Comparison of ENCODE assay signal across 12 cellular contexts in the genomic region with DNA sequence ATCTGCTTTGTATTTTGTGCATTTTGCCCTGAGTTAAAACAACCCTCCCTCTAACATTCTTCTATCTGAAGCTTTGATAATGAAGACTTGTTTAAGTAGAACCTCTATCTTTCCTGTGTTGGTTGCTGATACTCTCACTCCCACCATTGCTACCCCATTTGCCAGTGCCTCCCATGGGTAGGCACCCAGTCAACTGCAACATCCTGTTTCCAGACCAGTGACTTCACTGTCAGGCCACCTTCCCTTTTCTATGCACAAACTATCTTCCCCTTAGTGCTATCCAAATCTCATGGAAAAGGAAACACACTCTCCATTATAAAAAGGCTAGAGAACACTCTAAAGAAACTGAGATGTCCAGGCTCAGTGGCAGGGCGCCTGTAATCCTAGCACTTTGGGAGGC. TPM values are rescaled to one million over a fixed set of nuclear protein-coding genes. Genes with fewer than 3 reads are reported as not detected.
DNase-seq lines count a peak whose midpoint lies in the region; ATAC-seq lines count a peak whose summit lies in the region.
"Had no signal": no experiment of that assay in that cellular context is flagged by ENCODE, and none has a peak within 500 bp of the region (broad histone marks: within the 10 kb centered on the region; RNA-seq: fewer than 3 reads in every experiment).

No MANE protein-coding gene starts in this region.

- POLR2A ChIA-PET in activated CD4-positive, alpha-beta memory T cell treated with anti-CD3 and anti-CD28 coated beads, Interleukin-2, amount 10 ng/mL, durations not matched to agents 7 days and 5 days (lab: Charles Lee): interaction anchor here (1.3 to 2.0 kb wide), 2 partner anchors 22 to 27 kb away, joined by 7 to 14 read pairs; partner anchors contain the start of genes CENPP and NOL8

- peak overlapping the region; percentile 1 for H3K27ac Mint-ChIP-seq in activated T-cell treated with anti-CD3 and anti-CD28 coated beads, Interleukin-2, amount 50 U/mL, for 72 hours
- H3K27ac Mint-ChIP-seq in activated CD4-positive, alpha-beta memory T cell treated with anti-CD3 and anti-CD28 coated beads, Interleukin-2, amount 10 ng/mL, durations not matched to agents 7 days and 5 days: peak overlapping the region; percentile 32
- peak overlapping the region; percentile 67 for H3K27ac Mint-ChIP-seq in stimulated activated effector memory CD8-positive, alpha-beta T cell treated with anti-CD3 and anti-CD28 coated beads, Interleukin-12 subunit alpha, Interleukin-12 subunit beta, amount 100 ng/mL, for 72 hours
- H3K27ac Mint-ChIP-seq: mesothelial cell of epicardium had no signal

- CTCF ChIA-PET in activated CD4-positive, alpha-beta memory T cell treated with anti-CD3 and anti-CD28 coated beads, Interleukin-2, amount 10 ng/mL, durations not matched to agents 7 days and 5 days (lab: Charles Lee): interaction anchor here (1.1 kb wide), 1 partner anchor 159 kb away, joined by 3 read pairs; no protein-coding TSS in a partner anchor

- peaks cover 4 to 21% of the 10 kb centered on the region in 2 donors for H3K36me3 Mint-ChIP-seq in activated T-cell treated with anti-CD3 and anti-CD28 coated beads, Interleukin-2, amount 50 U/mL, for 72 hours (ENCODE audit: insufficient read depth in 2 of 2)
- H3K36me3 Mint-ChIP-seq in activated CD4-positive, alpha-beta memory T cell treated with anti-CD3 and anti-CD28 coated beads, Interleukin-2, amount 10 ng/mL, durations not matched to agents 7 days and 5 days (ENCODE audit: low read depth): peaks cover 53% of the 10 kb centered on the region
- H3K36me3 Mint-ChIP-seq in stimulated activated effector memory CD8-positive, alpha-beta T cell treated with anti-CD3 and anti-CD28 coated beads, Interleukin-12 subunit alpha, Interleukin-12 subunit beta, amount 100 ng/mL, for 72 hours: peaks cover 88% of the 10 kb centered on the region

- no peaks in the 10 kb centered on the region for H3K9me3 Mint-ChIP-seq in activated T-cell treated with anti-CD3 and anti-CD28 coated beads, Interleukin-2, amount 50 U/mL, for 72 hours
- no peaks in the 10 kb centered on the region for H3K9me3 Mint-ChIP-seq in activated CD4-positive, alpha-beta memory T cell treated with anti-CD3 and anti-CD28 coated beads, Interleukin-2, amount 10 ng/mL, durations not matched to agents 7 days and 5 days
- H3K9me3 Mint-ChIP-seq in stimulated activated effector memory CD8-positive, alpha-beta T cell treated with anti-CD3 and anti-CD28 coated beads, Interleukin-12 subunit alpha, Interleukin-12 subunit beta, amount 100 ng/mL, for 72 hours: no peaks in the 10 kb centered on the region
- H3K9me3 Mint-ChIP-seq: mesothelial cell of epicardium had no signal

- no peaks in the 10 kb centered on the region for H3K27me3 Mint-ChIP-seq in activated T-cell treated with anti-CD3 and anti-CD28 coated beads, Interleukin-2, amount 50 U/mL, for 72 hours (ENCODE audit: low read depth)
- no peaks in the 10 kb centered on the region for H3K27me3 Mint-ChIP-seq in activated CD4-positive, alpha-beta memory T cell treated with anti-CD3 and anti-CD28 coated beads, Interleukin-2, amount 10 ng/mL, durations not matched to agents 7 days and 5 days

- DNase-seq in activated T-cell treated with anti-CD3 and anti-CD28 coated beads, Interleukin-2, amount 50 U/mL, for 72 hours: no peak
- no peak for DNase-seq in activated T-cell treated with anti-CD3 and anti-CD28 coated beads, Interleukin-2, amount 50 U/mL, for 1 hour
- DNase-seq in activated CD4-positive, alpha-beta memory T cell treated with anti-CD3 and anti-CD28 coated beads, Interleukin-2, amount 10 ng/mL, durations not matched to agents 7 days and 5 days: no peak
- no peak for DNase-seq in stimulated activated effector memory CD8-positive, alpha-beta T cell treated with anti-CD3 and anti-CD28 coated beads, Interleukin-12 subunit alpha, Interleukin-12 subunit beta, amount 100 ng/mL, for 72 hours (ENCODE audit: low spot score in 2 of 2)
- DNase-seq in SHP77 treated with DMSO at 0.1 percent for 48 hours (lab: John Stamatoyannopoulos, UW) (no peak), foreskin melanocyte (no peak)
- DNase-seq: activated gamma-delta T cell, kidney, NCI-H1930 had no signal

- H3K4me1 Mint-ChIP-seq in activated T-cell treated with anti-CD3 and anti-CD28 coated beads, Interleukin-2, amount 50 U/mL, for 72 hours (ENCODE audit: low read depth): peaks cover 31% of the 10 kb centered on the region
- peaks cover 42% of the 10 kb centered on the region for H3K4me1 Mint-ChIP-seq in activated CD4-positive, alpha-beta memory T cell treated with anti-CD3 and anti-CD28 coated beads, Interleukin-2, amount 10 ng/mL, durations not matched to agents 7 days and 5 days
- peaks cover 19% of the 10 kb centered on the region for H3K4me1 Mint-ChIP-seq in stimulated activated effector memory CD8-positive, alpha-beta T cell treated with anti-CD3 and anti-CD28 coated beads, Interleukin-12 subunit alpha, Interleukin-12 subunit beta, amount 100 ng/mL, for 72 hours

- H3K4me3 Mint-ChIP-seq in activated T-cell treated with anti-CD3 and anti-CD28 coated beads, Interleukin-2, amount 50 U/mL, for 72 hours: no peak overlapping the region
- no peak overlapping the region for H3K4me3 Mint-ChIP-seq in activated CD4-positive, alpha-beta memory T cell treated with anti-CD3 and anti-CD28 coated beads, Interleukin-2, amount 10 ng/mL, durations not matched to agents 7 days and 5 days
- no peak overlapping the region for H3K4me3 Mint-ChIP-seq in stimulated activated effector memory CD8-positive, alpha-beta T cell treated with anti-CD3 and anti-CD28 coated beads, Interleukin-12 subunit alpha, Interleukin-12 subunit beta, amount 100 ng/mL, for 72 hours
- H3K4me3 Mint-ChIP-seq: mesothelial cell of epicardium had no signal

- no peak for ATAC-seq in activated T-cell treated with anti-CD3 and anti-CD28 coated beads, Interleukin-2, amount 50 U/mL, for 72 hours (replicated peaks in 1 of 2)
- peak; percentile 47 for ATAC-seq in GM19463 (IDR thresholded peaks at IDR 0.05; ENCODE audit: unreplicated experiment)
- no peak for ATAC-seq in stimulated activated effector memory CD8-positive, alpha-beta T cell treated with anti-CD3 and anti-CD28 coated beads, Interleukin-12 subunit alpha, Interleukin-12 subunit beta, amount 100 ng/mL, for 72 hours
- no peak for ATAC-seq in HG03432 (IDR thresholded peaks at IDR 0.05; ENCODE audit: unreplicated experiment)

RNA-seq across cellular contexts. Expression of gene IARS1, which starts 5.6 kb away (rescaled TPM):
- total RNA-seq in activated T-cell treated with anti-CD3 and anti-CD28 coated beads, Interleukin-2, amount 50 U/mL, for 72 hours: 100 to 1,000 TPM; 324 to 356 TPM
- 100 to 1,000 TPM; 145 to 152 TPM for total RNA-seq in activated CD4-positive, alpha-beta memory T cell treated with anti-CD3 and anti-CD28 coated beads, Interleukin-2, amount 10 ng/mL, durations not matched to agents 7 days and 5 days

RNA-seq across cellular contexts. Expression of gene NOL8, which starts 26.0 kb away (rescaled TPM):
- total RNA-seq in activated T-cell treated with anti-CD3 and anti-CD28 coated beads, Interleukin-2, amount 50 U/mL, for 72 hours: 10 to 100 TPM; 50.7 to 56.6 TPM
- total RNA-seq in activated CD4-positive, alpha-beta memory T cell treated with anti-CD3 and anti-CD28 coated beads, Interleukin-2, amount 10 ng/mL, durations not matched to agents 7 days and 5 days: 10 to 100 TPM; 48.0 to 48.9 TPM

RNA-seq across cellular contexts. Expression of gene CENPP, which starts 26.6 kb away (rescaled TPM):
- total RNA-seq in activated T-cell treated with anti-CD3 and anti-CD28 coated beads, Interleukin-2, amount 50 U/mL, for 72 hours: 10 to 100 TPM; 25.2 to 28.2 TPM
- total RNA-seq in activated CD4-positive, alpha-beta memory T cell treated with anti-CD3 and anti-CD28 coated beads, Interleukin-2, amount 10 ng/mL, durations not matched to agents 7 days and 5 days: 10 to 100 TPM; 18.8 to 22.0 TPM

Comparison
In these comparisons a context has a peak if more than half of its experiments do, and no peak if none do; other contexts are left out.
1. H3K27ac Mint-ChIP-seq: peak in every context shown above with its lines; median percentile 67 in stimulated activated effector memory CD8-positive, alpha-beta T cell treated with anti-CD3 and anti-CD28 coated beads, Interleukin-12 subunit alpha, Interleukin-12 subunit beta, amount 100 ng/mL, for 72 hours; 32 in activated CD4-positive, alpha-beta memory T cell treated with anti-CD3 and anti-CD28 coated beads, Interleukin-2, amount 10 ng/mL, durations not matched to agents 7 days and 5 days; 1 in activated T-cell treated with anti-CD3 and anti-CD28 coated beads, Interleukin-2, amount 50 U/mL, for 72 hours.